In the genomic region with DNA sequence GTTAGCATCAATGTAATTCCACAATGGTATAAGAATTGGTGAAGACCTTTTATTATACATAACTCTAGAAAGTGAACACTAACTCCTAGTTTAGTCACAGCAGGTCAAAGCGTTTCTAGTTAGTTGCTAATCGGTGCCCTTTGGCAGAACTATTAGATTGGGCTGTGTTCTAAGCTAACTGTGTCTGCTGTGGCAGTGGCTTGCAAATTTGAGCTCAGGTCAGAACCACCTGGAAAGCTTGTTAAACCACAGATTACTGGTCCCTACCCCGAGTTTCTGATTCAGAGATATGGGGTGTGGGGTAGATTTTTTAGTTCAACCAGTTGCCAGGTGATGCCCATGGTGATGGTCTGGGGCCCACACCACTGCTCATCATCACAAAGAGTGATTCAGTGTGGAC, we compare ENCODE assay signal across 20 cellular contexts.
"Had no signal": no experiment of that assay in that cellular context is flagged by ENCODE, and none has a peak within 500 bp of the region (broad histone marks: within the 10 kb centered on the region; RNA-seq: fewer than 3 reads in every experiment).

No MANE protein-coding gene starts in this region.

- ATAC-seq: esophagus mucosa, mucosa of descending colon, natural killer cell had no signal

- H3K27me3 ChIP-seq: heart right ventricle, ovary, testis, tibial nerve had no signal

- H3K4me3 Mint-ChIP-seq: natural killer cell; neural crest cell; stimulated activated naive CD8-positive, alpha-beta T cell treated with anti-CD3 and anti-CD28 coated beads, Interleukin-15, Interleukin-2, amounts not matched to agents 100 ng/mL and 50 ng/mL, for 24 hours had no signal

- H3K9me3 ChIP-seq: heart right ventricle, mucosa of descending colon, ovary, testis, tibial nerve had no signal

- H3K4me1 ChIP-seq: testis had no signal

- DNase-seq: cortex of kidney; effector memory CD4-positive, alpha-beta T cell; heart right ventricle; hypothalamus; kidney glomerular epithelial cell; mucosa of descending colon; natural killer cell; nucleus accumbens; ovary; right cardiac atrium; stimulated activated CD4-positive, alpha-beta T cell treated with anti-CD3 and anti-CD28 coated beads, Interleukin-2, amount 100 ng/mL, for 48 hours; testis had no signal

- H3K4me2 ChIP-seq: smooth muscle cell had no signal

- H3K4me1 Mint-ChIP-seq: natural killer cell had no signal

- H3K27ac ChIP-seq: ovary, testis, tibial nerve had no signal

- H3K36me3 Mint-ChIP-seq: natural killer cell had no signal

- H3K9me3 Mint-ChIP-seq: natural killer cell; neural crest cell; stimulated activated naive CD8-positive, alpha-beta T cell treated with anti-CD3 and anti-CD28 coated beads, Interleukin-15, Interleukin-2, amounts not matched to agents 100 ng/mL and 50 ng/mL, for 24 hours had no signal

- H3K36me3 ChIP-seq: ovary, tibial nerve had no signal

- FAIRE-seq: endometrium, frontal cortex, islet of Langerhans had no signal

- H3K4me3 ChIP-seq: mucosa of descending colon, ovary, smooth muscle cell, testis, tibial nerve had no signal

- H3K27ac Mint-ChIP-seq: natural killer cell; stimulated activated naive CD8-positive, alpha-beta T cell treated with anti-CD3 and anti-CD28 coated beads, Interleukin-15, Interleukin-2, amounts not matched to agents 100 ng/mL and 50 ng/mL, for 24 hours had no signal
